Comparison of ENCODE assay signal across 1 cellular context in the genomic region with DNA sequence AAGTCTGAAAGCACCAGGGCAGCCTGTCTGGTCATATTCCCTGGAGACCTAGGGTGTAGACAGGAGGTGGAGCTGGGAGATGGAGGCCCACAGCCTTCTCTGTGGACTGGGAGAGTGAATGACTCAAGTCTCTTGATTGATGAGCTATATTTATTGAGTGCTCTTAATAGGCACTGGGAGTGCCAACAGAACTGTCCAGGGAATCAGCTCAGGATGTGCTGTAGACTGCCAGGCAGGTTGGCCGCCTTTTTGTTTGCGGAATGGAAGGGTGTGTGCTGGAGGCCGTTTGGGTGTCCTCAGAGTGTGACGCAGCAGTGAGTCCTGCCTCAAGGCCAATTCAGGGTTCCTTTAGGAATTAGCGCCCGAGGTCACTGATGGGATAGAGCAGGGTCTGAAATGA.
TF ChIP-seq lines count a peak whose summit lies in the region.

No MANE protein-coding gene starts in this region.

TF ChIP-seq in WTC11, 78 proteins besides CTCF, POLR2A, EP300 and RAD21 (continued from another document):
- TF ChIP-seq, protein P1, sequence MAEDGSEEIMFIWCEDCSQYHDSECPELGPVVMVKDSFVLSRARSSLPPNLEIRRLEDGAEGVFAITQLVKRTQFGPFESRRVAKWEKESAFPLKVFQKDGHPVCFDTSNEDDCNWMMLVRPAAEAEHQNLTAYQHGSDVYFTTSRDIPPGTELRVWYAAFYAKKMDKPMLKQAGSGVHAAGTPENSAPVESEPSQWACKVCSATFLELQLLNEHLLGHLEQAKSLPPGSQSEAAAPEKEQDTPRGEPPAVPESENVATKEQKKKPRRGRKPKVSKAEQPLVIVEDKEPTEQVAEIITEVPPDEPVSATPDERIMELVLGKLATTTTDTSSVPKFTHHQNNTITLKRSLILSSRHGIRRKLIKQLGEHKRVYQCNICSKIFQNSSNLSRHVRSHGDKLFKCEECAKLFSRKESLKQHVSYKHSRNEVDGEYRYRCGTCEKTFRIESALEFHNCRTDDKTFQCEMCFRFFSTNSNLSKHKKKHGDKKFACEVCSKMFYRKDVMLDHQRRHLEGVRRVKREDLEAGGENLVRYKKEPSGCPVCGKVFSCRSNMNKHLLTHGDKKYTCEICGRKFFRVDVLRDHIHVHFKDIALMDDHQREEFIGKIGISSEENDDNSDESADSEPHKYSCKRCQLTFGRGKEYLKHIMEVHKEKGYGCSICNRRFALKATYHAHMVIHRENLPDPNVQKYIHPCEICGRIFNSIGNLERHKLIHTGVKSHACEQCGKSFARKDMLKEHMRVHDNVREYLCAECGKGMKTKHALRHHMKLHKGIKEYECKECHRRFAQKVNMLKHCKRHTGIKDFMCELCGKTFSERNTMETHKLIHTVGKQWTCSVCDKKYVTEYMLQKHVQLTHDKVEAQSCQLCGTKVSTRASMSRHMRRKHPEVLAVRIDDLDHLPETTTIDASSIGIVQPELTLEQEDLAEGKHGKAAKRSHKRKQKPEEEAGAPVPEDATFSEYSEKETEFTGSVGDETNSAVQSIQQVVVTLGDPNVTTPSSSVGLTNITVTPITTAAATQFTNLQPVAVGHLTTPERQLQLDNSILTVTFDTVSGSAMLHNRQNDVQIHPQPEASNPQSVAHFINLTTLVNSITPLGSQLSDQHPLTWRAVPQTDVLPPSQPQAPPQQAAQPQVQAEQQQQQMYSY (CRISPR knock-in tag; IDR thresholded peaks at IDR 0.05), result no peak
- TF ChIP-seq, protein P2, sequence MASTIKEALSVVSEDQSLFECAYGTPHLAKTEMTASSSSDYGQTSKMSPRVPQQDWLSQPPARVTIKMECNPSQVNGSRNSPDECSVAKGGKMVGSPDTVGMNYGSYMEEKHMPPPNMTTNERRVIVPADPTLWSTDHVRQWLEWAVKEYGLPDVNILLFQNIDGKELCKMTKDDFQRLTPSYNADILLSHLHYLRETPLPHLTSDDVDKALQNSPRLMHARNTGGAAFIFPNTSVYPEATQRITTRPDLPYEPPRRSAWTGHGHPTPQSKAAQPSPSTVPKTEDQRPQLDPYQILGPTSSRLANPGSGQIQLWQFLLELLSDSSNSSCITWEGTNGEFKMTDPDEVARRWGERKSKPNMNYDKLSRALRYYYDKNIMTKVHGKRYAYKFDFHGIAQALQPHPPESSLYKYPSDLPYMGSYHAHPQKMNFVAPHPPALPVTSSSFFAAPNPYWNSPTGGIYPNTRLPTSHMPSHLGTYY (CRISPR knock-in tag; IDR thresholded peaks at IDR 0.05), result no peak
